12 cellular contexts compared by ENCODE assay signal in genomic region chr4:137647375-137647774, GRCh38.
A peak's percentile ranks its signal among the peaks of the same experiment; 100 is the strongest.
DNase-seq lines count a peak whose midpoint lies in the region; ATAC-seq and TF ChIP-seq lines count a peak whose summit lies in the region.
"Had no signal": no experiment of that assay in that cellular context is flagged by ENCODE, and none has a peak within 500 bp of the region (broad histone marks: within the 10 kb centered on the region; RNA-seq: fewer than 3 reads in every experiment).

No MANE protein-coding gene starts in this region.

- intact Hi-C loops in head of caudate nucleus (cut with DNase I) = no loop called here
- intact Hi-C loops in spleen (cut with DNase I; ENCODE audit: low total_unique reads) = no loop called here

- H3K27ac ChIP-seq in spleen = no peak overlapping the region
- H3K27ac ChIP-seq: upper lobe of left lung had no signal

- no peak overlapping the region for H3K4me3 ChIP-seq in spleen
- H3K4me3 ChIP-seq: upper lobe of left lung had no signal

- DNase-seq in head of caudate nucleus (no peak), amniotic stem cell (lab: John Stamatoyannopoulos, UW) (no peak), spleen (no peak), NCI-H748 (lab: John Stamatoyannopoulos, UW; ENCODE audit: unreplicated experiment) (no peak)
- DNase-seq: amygdala, NCI-H2029, T-helper 17 cell, upper lobe of left lung had no signal

- no peaks in the 10 kb centered on the region for H3K27me3 ChIP-seq in spleen (replicated peaks in 1 of 7)
- H3K27me3 ChIP-seq: upper lobe of left lung had no signal

- no peak for TF ChIP-seq POLR2A in spleen (IDR thresholded peaks at IDR 0.05)

- no peaks in the 10 kb centered on the region for H3K36me3 ChIP-seq in spleen
- H3K36me3 ChIP-seq: upper lobe of left lung had no signal

- no peak for TF ChIP-seq CTCF in spleen (IDR thresholded peaks at IDR 0.05 in 8 of 11, conservative IDR thresholded peaks at IDR 0.05 in 3 of 11)

- H3K4me1 ChIP-seq in spleen = no peaks in the 10 kb centered on the region
- H3K4me1 ChIP-seq: upper lobe of left lung had no signal

- ATAC-seq in GM18499 (IDR thresholded peaks at IDR 0.05; ENCODE audit: insufficient read depth, unreplicated experiment) = peak; percentile 88
- peak; percentile 74 for ATAC-seq in GM19455 (IDR thresholded peaks at IDR 0.05; ENCODE audit: unreplicated experiment)
- peak; percentile 67 for ATAC-seq in HG02870 (IDR thresholded peaks at IDR 0.05; ENCODE audit: unreplicated experiment)
- peak; percentile 94 for ATAC-seq in HG03521 (IDR thresholded peaks at IDR 0.05; ENCODE audit: unreplicated experiment)
- ATAC-seq: T-helper 17 cell had no signal

- 81 to 95% (median 90%) methylated on average over 1 of the region's 1 CpG for WGBS in spleen, 5 donors

- H3K9me3 ChIP-seq in spleen = no peaks in the 10 kb centered on the region
- H3K9me3 ChIP-seq: upper lobe of left lung had no signal
